ENCODE assay signal across 7 cellular contexts in genomic region chr12:47426678-47427309, GRCh38.
DNase-seq lines count a peak whose midpoint lies in the region; ATAC-seq and TF ChIP-seq lines count a peak whose summit lies in the region.
"Not testable (repeated sequence)": the region's sequence is repeated elsewhere in the genome, so short reads cannot be mapped to it uniquely, and the experiment has no call there.

No MANE protein-coding gene starts in this region.

- H3K4ac ChIP-seq in H9 (ENCODE audit: low read depth, low read length) = not testable (repeated sequence)

- H3T11ph ChIP-seq in H9 (ENCODE audit: low read length) = not testable (repeated sequence)

- not testable (repeated sequence) for H2AK5ac ChIP-seq in H9 (ENCODE audit: insufficient read length, low read length)

- H3K56ac ChIP-seq in H9 (ENCODE audit: insufficient read length, low read depth, low read length) = not testable (repeated sequence)

- not testable (repeated sequence) for H4K20me1 ChIP-seq in H9 (ENCODE audit: control insufficient read depth, insufficient read depth, insufficient read length)

- not testable (repeated sequence) for H3K4me2 ChIP-seq in H9 (ENCODE audit: insufficient read depth, insufficient read length, low read length)

- TF ChIP-seq CTCF in H9 (conservative IDR thresholded peaks at IDR 0.05) = not testable (repeated sequence)

- H2BK120ac ChIP-seq in H9 (ENCODE audit: low read depth, low read length, poor library complexity, severe bottlenecking) = not testable (repeated sequence)

- H3K9ac ChIP-seq in H9 (ENCODE audit: extremely low read depth, insufficient read length, low read length) = not testable (repeated sequence)

- H4K8ac ChIP-seq in H9 (replicated peaks; ENCODE audit: insufficient read length, low read depth, low read length) = not testable (repeated sequence)

- not testable (repeated sequence) for H2BK12ac ChIP-seq in H9 (ENCODE audit: insufficient read length, low read depth, low read length)

- H3K4me1 Mint-ChIP-seq in H9; activated CD4-positive, alpha-beta T cell treated with anti-CD3 and anti-CD28 coated beads, Interleukin-2, amount 10 ng/mL, durations not matched to agents 7 days and 5 days; activated naive CD4-positive, alpha-beta T cell treated with anti-CD3 and anti-CD28 coated beads, Interleukin-2, amount 10 ng/mL, durations not matched to agents 7 days and 5 days; memory B cell: not testable (repeated sequence)
- peaks cover 33% of the 10 kb centered on the region for H3K4me1 Mint-ChIP-seq in activated T-cell treated with anti-CD3 and anti-CD28 coated beads, Interleukin-2, amount 50 U/mL, for 4 hours (ENCODE audit: low read depth)

- H3K27ac ChIP-seq in H9 (ENCODE audit: insufficient read length, low read depth, low read length) = not testable (repeated sequence)

- H3K14ac ChIP-seq in H9 (ENCODE audit: insufficient read depth, low read length) = not testable (repeated sequence)

- not testable (repeated sequence) for H2BK5ac ChIP-seq in H9 (ENCODE audit: insufficient read length, low read length)

- H3K79me1 ChIP-seq in H9 (ENCODE audit: insufficient read depth, low read depth, low read length, poor library complexity, severe bottlenecking) = not testable (repeated sequence)

- no CpG with 5 or more reads among the region's 21 CpGs for WGBS in H9 (ENCODE audit: extremely low coverage, insufficient read length, low lambda C conversion rate)

- POLR2A ChIA-PET in activated CD4-positive, alpha-beta T cell treated with anti-CD3 and anti-CD28 coated beads, Interleukin-2, amount 10 ng/mL, durations not matched to agents 7 days and 5 days (lab: Charles Lee) = not testable (repeated sequence)

- peak overlapping the region in 2 of 3 experiments; percentile 21 to 92; a peak in 2 of 7 replicates for H3K27ac Mint-ChIP-seq in H9
- H3K27ac Mint-ChIP-seq in activated CD4-positive, alpha-beta T cell treated with anti-CD3 and anti-CD28 coated beads, Interleukin-2, amount 10 ng/mL, durations not matched to agents 7 days and 5 days = peak overlapping the region; percentile 87
- peak overlapping the region; percentile 46 for H3K27ac Mint-ChIP-seq in activated naive CD4-positive, alpha-beta T cell treated with anti-CD3 and anti-CD28 coated beads, Interleukin-2, amount 10 ng/mL, durations not matched to agents 7 days and 5 days
- not testable (repeated sequence) for H3K27ac Mint-ChIP-seq in memory B cell

- not testable (repeated sequence) for ATAC-seq in activated T-cell treated with anti-CD3 and anti-CD28 coated beads, Interleukin-2, amount 50 U/mL, for 4 hours; memory B cell (ENCODE audit: low read depth)

- not testable (repeated sequence) for H4K91ac ChIP-seq in H9 (ENCODE audit: insufficient read length, low read depth, low read length)

- not testable (repeated sequence) for H2BK20ac ChIP-seq in H9 (ENCODE audit: low read depth, low read length, poor library complexity, severe bottlenecking)

- not testable (repeated sequence) for H3K9me3 ChIP-seq in H9 (ENCODE audit: control insufficient read depth, low read depth, low read length)

- not testable (repeated sequence) for H3K27me3 Mint-ChIP-seq in H9 (ENCODE audit: low read depth); activated CD4-positive, alpha-beta T cell treated with anti-CD3 and anti-CD28 coated beads, Interleukin-2, amount 10 ng/mL, durations not matched to agents 7 days and 5 days; activated T-cell treated with anti-CD3 and anti-CD28 coated beads, Interleukin-2, amount 50 U/mL, for 4 hours (ENCODE audit: low read depth); activated naive CD4-positive, alpha-beta T cell treated with anti-CD3 and anti-CD28 coated beads, Interleukin-2, amount 10 ng/mL, durations not matched to agents 7 days and 5 days
- peaks cover 22% of the 10 kb centered on the region for H3K27me3 Mint-ChIP-seq in memory B cell

- not testable (repeated sequence) for H2AFZ ChIP-seq in H9 (ENCODE audit: low read length)

- not testable (repeated sequence) for H2BK15ac ChIP-seq in H9 (ENCODE audit: low read depth, low read length)

- H3K9me3 Mint-ChIP-seq in H9 = peaks cover 10 to 14% of the 10 kb centered on the region in 2 experiments
- not testable (repeated sequence) for H3K9me3 Mint-ChIP-seq in activated CD4-positive, alpha-beta T cell treated with anti-CD3 and anti-CD28 coated beads, Interleukin-2, amount 10 ng/mL, durations not matched to agents 7 days and 5 days; activated T-cell treated with anti-CD3 and anti-CD28 coated beads, Interleukin-2, amount 50 U/mL, for 4 hours; memory B cell
- H3K9me3 Mint-ChIP-seq in activated naive CD4-positive, alpha-beta T cell treated with anti-CD3 and anti-CD28 coated beads, Interleukin-2, amount 10 ng/mL, durations not matched to agents 7 days and 5 days = peaks cover 12% of the 10 kb centered on the region

- not testable (repeated sequence) for H3K4me3 Mint-ChIP-seq in H9
- peak overlapping the region; percentile 65 for H3K4me3 Mint-ChIP-seq in activated CD4-positive, alpha-beta T cell treated with anti-CD3 and anti-CD28 coated beads, Interleukin-2, amount 10 ng/mL, durations not matched to agents 7 days and 5 days
- H3K4me3 Mint-ChIP-seq in activated T-cell treated with anti-CD3 and anti-CD28 coated beads, Interleukin-2, amount 50 U/mL, for 4 hours = peak overlapping the region; percentile 76
- H3K4me3 Mint-ChIP-seq in activated naive CD4-positive, alpha-beta T cell treated with anti-CD3 and anti-CD28 coated beads, Interleukin-2, amount 10 ng/mL, durations not matched to agents 7 days and 5 days = peak overlapping the region; percentile 40
- H3K4me3 Mint-ChIP-seq in memory B cell = peak overlapping the region; percentile 50

- H4K5ac ChIP-seq in H9 (ENCODE audit: insufficient read length, low read depth, low read length) = not testable (repeated sequence)

- not testable (repeated sequence) for H3K23ac ChIP-seq in H9 (ENCODE audit: insufficient read length, low read depth, low read length)

- H3K18ac ChIP-seq in H9 (ENCODE audit: insufficient read length, low read depth, low read length) = not testable (repeated sequence)

- H3K27me3 ChIP-seq in H9 (ENCODE audit: insufficient read depth, low read length) = not testable (repeated sequence)

- not testable (repeated sequence) for H3K79me2 ChIP-seq in H9 (ENCODE audit: insufficient read depth, low read length)

- not testable (repeated sequence) for H3K36me3 Mint-ChIP-seq in H9 (ENCODE audit: insufficient read depth in 1 of 3, low read depth in 3 of 3); activated CD4-positive, alpha-beta T cell treated with anti-CD3 and anti-CD28 coated beads, Interleukin-2, amount 10 ng/mL, durations not matched to agents 7 days and 5 days (ENCODE audit: low read depth); activated T-cell treated with anti-CD3 and anti-CD28 coated beads, Interleukin-2, amount 50 U/mL, for 4 hours (ENCODE audit: insufficient read depth); activated naive CD4-positive, alpha-beta T cell treated with anti-CD3 and anti-CD28 coated beads, Interleukin-2, amount 10 ng/mL, durations not matched to agents 7 days and 5 days; memory B cell

- CTCF ChIA-PET in activated CD4-positive, alpha-beta T cell treated with anti-CD3 and anti-CD28 coated beads, Interleukin-2, amount 10 ng/mL, durations not matched to agents 7 days and 5 days (lab: Charles Lee) = interaction anchor here (1.7 kb wide), 1 partner anchor 347 kb away, joined by 4 read pairs; the partner anchor contains the start of genes AMIGO2 and PCED1B
- CTCF ChIA-PET in activated naive CD4-positive, alpha-beta T cell treated with anti-CD3 and anti-CD28 coated beads, Interleukin-2, amount 10 ng/mL, durations not matched to agents 7 days and 5 days (lab: Charles Lee) = not testable (repeated sequence)

- H3K4me1 ChIP-seq in H9 (ENCODE audit: insufficient read depth, low read length) = not testable (repeated sequence)

- H3K23me2 ChIP-seq in H9 (ENCODE audit: insufficient read length, low read depth, low read length, poor library complexity, severe bottlenecking) = not testable (repeated sequence)

- DNase-seq in H9; activated CD4-positive, alpha-beta T cell treated with anti-CD3 and anti-CD28 coated beads, Interleukin-2, amount 10 ng/mL, durations not matched to agents 7 days and 5 days; activated naive CD4-positive, alpha-beta T cell treated with anti-CD3 and anti-CD28 coated beads, Interleukin-2, amount 10 ng/mL, durations not matched to agents 7 days and 5 days; memory B cell (ENCODE audit: low spot score in 2 of 2): not testable (repeated sequence)
- DNase-seq in T-helper 1 cell = peak in 3 of 5 donors; percentile 12 to 33 (median 28)
- DNase-seq in activated T-cell treated with anti-CD3 and anti-CD28 coated beads, Interleukin-2, amount 50 U/mL, for 4 hours = peak; percentile 15
- DNase-seq in stimulated activated CD8-positive, alpha-beta memory T cell treated with anti-CD3 and anti-CD28 coated beads, Interleukin-12 subunit alpha, Interleukin-12 subunit beta, amount 100 ng/mL, for 4 hours (ENCODE audit: low read depth) = peak; percentile 23
